28 cellular contexts compared by ENCODE assay signal in genomic region chr15:45427085-45427484, GRCh38.
"Had no signal": no experiment of that assay in that cellular context is flagged by ENCODE, and none has a peak within 500 bp of the region (broad histone marks: within the 10 kb centered on the region; RNA-seq: fewer than 3 reads in every experiment).

No MANE protein-coding gene starts in this region.

- H3K9me3 ChIP-seq: ovary, psoas muscle, spleen, suprapubic skin, testis, tibial artery, transverse colon, vagina had no signal

- H3K27me3 ChIP-seq: ovary, suprapubic skin, testis, transverse colon, vagina had no signal

- H3K4me1 ChIP-seq: neural progenitor cell, parathyroid adenoma, psoas muscle, testis had no signal

- H3K9ac ChIP-seq: neural progenitor cell, parathyroid adenoma had no signal

- H3K79me2 ChIP-seq: parathyroid adenoma had no signal

- H3K4me2 ChIP-seq: neural progenitor cell, smooth muscle cell had no signal

- FAIRE-seq: urothelium cell line had no signal

- H2AFZ ChIP-seq: neural progenitor cell, parathyroid adenoma had no signal

- DNase-seq: natural killer cell; occipital lobe; ovary; posterior cingulate gyrus; psoas muscle; right cardiac atrium; spleen; stimulated activated CD4-positive, alpha-beta T cell treated with anti-CD3 and anti-CD28 coated beads, Interleukin-12 subunit alpha, Interleukin-12 subunit beta, amount 100 ng/mL, for 4 hours; stimulated activated CD4-positive, alpha-beta T cell treated with anti-CD3 and anti-CD28 coated beads, Interleukin-1b, Interleukin-23, amount 100 ng/mL, for 48 hours; stimulated activated CD4-positive, alpha-beta T cell treated with anti-CD3 and anti-CD28 coated beads, Interleukin-4, amount 100 ng/mL, for 1 hour; stimulated activated CD4-positive, alpha-beta T cell treated with anti-CD3 and anti-CD28 coated beads, Interleukin-4, amount 100 ng/mL, for 4 hours; stimulated activated CD8-positive, alpha-beta memory T cell treated with anti-CD3 and anti-CD28 coated beads, Interleukin-4, amount 100 ng/mL, for 48 hours; stimulated activated naive CD4-positive, alpha-beta T cell; stimulated activated naive CD8-positive, alpha-beta T cell treated with anti-CD3 and anti-CD28 coated beads, Interleukin-15, amount 100 ng/mL, for 72 hours; stimulated activated naive CD8-positive, alpha-beta T cell treated with anti-CD3 and anti-CD28 coated beads, Interleukin-15, Interleukin-2, amounts not matched to agents 100 U/mL and 50 U/mL, for 24 hours; substantia nigra; tibial artery; transverse colon had no signal

- ATAC-seq: natural killer cell; psoas muscle; right cardiac atrium; sciatic nerve; stimulated activated memory B cell treated with anti-CD40 and anti-IgM and Interleukin-4, amounts not matched to agents 10 μg/mL and 1 μg/mL and 100 μg/mL, for 72 hours; stimulated activated naive CD8-positive, alpha-beta T cell treated with anti-CD3 and anti-CD28 coated beads, Interleukin-15, amount 100 ng/mL, for 72 hours; stimulated activated naive CD8-positive, alpha-beta T cell treated with anti-CD3 and anti-CD28 coated beads, Interleukin-15, Interleukin-2, amounts not matched to agents 100 U/mL and 50 U/mL, for 24 hours had no signal

- H3K4me3 ChIP-seq: neural progenitor cell, ovary, psoas muscle, skin epidermis, smooth muscle cell, spleen, suprapubic skin, testis, tibial artery, transverse colon, vagina had no signal

- H3K27ac ChIP-seq: neural progenitor cell, ovary, parathyroid adenoma, psoas muscle, skin epidermis, spleen, suprapubic skin, testis, tibial artery, vagina had no signal

- H3K36me3 ChIP-seq: neural progenitor cell, ovary, vagina had no signal
